1 cellular context compared by ENCODE assay signal in the genomic region with DNA sequence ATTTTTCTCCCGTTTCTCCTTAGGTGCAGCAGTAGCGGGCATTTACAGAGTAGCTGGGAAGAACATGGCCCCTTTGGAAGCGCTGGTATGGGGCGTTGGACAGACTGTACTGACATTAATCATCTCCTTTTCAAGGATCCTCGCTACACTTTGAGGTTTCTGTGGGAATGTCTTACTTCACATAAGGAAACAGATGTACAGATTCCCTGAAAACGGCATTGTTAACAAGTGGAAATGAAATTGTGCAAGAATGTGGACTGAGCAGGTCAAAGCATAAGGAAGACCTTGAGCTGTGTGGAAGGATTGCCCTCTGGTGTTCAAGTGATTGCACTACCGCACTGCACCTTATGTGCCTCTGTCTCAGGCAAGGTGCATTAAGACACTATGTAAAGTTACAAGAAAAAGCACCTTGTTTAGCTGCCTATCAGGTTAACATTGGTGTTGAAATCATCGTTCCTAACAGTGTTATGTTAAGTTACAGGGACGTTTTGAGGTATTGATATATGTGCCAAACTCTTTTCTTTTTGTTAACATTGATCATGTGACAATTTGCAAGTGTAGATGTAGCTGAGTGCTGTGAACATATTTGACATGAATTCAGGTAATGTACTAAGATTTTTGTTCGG.
TF ChIP-seq lines count a peak whose summit lies in the region.

No MANE protein-coding gene starts in this region.

TF ChIP-seq in GM23338, 12 proteins besides CTCF, POLR2A, EP300 and RAD21 (continued from another document):
- TF ChIP-seq, protein P1, sequence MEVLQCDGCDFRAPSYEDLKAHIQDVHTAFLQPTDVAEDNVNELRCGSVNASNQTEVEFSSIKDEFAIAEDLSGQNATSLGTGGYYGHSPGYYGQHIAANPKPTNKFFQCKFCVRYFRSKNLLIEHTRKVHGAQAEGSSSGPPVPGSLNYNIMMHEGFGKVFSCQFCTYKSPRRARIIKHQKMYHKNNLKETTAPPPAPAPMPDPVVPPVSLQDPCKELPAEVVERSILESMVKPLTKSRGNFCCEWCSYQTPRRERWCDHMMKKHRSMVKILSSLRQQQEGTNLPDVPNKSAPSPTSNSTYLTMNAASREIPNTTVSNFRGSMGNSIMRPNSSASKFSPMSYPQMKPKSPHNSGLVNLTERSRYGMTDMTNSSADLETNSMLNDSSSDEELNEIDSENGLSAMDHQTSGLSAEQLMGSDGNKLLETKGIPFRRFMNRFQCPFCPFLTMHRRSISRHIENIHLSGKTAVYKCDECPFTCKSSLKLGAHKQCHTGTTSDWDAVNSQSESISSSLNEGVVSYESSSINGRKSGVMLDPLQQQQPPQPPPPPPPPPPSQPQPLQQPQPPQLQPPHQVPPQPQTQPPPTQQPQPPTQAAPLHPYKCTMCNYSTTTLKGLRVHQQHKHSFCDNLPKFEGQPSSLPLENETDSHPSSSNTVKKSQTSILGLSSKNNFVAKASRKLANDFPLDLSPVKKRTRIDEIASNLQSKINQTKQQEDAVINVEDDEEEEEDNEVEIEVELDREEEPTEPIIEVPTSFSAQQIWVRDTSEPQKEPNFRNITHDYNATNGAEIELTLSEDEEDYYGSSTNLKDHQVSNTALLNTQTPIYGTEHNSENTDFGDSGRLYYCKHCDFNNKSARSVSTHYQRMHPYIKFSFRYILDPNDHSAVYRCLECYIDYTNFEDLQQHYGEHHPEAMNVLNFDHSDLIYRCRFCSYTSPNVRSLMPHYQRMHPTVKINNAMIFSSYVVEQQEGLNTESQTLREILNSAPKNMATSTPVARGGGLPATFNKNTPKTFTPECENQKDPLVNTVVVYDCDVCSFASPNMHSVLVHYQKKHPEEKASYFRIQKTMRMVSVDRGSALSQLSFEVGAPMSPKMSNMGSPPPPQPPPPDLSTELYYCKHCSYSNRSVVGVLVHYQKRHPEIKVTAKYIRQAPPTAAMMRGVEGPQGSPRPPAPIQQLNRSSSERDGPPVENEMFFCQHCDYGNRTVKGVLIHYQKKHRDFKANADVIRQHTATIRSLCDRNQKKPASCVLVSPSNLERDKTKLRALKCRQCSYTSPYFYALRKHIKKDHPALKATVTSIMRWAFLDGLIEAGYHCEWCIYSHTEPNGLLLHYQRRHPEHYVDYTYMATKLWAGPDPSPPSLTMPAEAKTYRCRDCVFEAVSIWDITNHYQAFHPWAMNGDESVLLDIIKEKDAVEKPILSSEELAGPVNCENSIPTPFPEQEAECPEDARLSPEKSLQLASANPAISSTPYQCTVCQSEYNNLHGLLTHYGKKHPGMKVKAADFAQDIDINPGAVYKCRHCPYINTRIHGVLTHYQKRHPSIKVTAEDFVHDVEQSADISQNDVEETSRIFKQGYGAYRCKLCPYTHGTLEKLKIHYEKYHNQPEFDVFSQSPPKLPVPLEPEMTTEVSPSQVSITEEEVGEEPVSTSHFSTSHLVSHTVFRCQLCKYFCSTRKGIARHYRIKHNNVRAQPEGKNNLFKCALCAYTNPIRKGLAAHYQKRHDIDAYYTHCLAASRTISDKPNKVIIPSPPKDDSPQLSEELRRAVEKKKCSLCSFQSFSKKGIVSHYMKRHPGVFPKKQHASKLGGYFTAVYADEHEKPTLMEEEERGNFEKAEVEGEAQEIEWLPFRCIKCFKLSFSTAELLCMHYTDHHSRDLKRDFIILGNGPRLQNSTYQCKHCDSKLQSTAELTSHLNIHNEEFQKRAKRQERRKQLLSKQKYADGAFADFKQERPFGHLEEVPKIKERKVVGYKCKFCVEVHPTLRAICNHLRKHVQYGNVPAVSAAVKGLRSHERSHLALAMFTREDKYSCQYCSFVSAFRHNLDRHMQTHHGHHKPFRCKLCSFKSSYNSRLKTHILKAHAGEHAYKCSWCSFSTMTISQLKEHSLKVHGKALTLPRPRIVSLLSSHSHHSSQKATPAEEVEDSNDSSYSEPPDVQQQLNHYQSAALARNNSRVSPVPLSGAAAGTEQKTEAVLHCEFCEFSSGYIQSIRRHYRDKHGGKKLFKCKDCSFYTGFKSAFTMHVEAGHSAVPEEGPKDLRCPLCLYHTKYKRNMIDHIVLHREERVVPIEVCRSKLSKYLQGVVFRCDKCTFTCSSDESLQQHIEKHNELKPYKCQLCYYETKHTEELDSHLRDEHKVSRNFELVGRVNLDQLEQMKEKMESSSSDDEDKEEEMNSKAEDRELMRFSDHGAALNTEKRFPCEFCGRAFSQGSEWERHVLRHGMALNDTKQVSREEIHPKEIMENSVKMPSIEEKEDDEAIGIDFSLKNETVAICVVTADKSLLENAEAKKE (CRISPR knock-in tag; IDR thresholded peaks at IDR 0.05): no peak
- no peak for TF ChIP-seq ZNF114 (CRISPR knock-in tag; IDR thresholded peaks at IDR 0.05)
- no peak for TF ChIP-seq JUNB (IDR thresholded peaks at IDR 0.05; ENCODE audit: unreplicated experiment)
